ENCODE assay signal across 8 cellular contexts in genomic region chr1:64505232-64505943, GRCh38. TPM values are rescaled to one million over a fixed set of nuclear protein-coding genes. Genes with fewer than 3 reads are reported as not detected.
DNase-seq lines count a peak whose midpoint lies in the region; ATAC-seq and TF ChIP-seq lines count a peak whose summit lies in the region.

No MANE protein-coding gene starts in this region.

- peak overlapping the region; percentile 81 for H3K4me2 ChIP-seq in HCT116 (ENCODE audit: low read length)
- peak overlapping the region; percentile 73 for H3K4me2 ChIP-seq in mammary epithelial cell (ENCODE audit: insufficient read depth, low read depth, low read length)

- TF ChIP-seq RAD21 in HCT116 (IDR thresholded peaks at IDR 0.05; ENCODE audit: low read depth), result no peak

- peak overlapping the region; percentile 32; the same call in 1 of the 2 replicates for H3K9ac ChIP-seq in HCT116 (ENCODE audit: low read length)
- H3K9ac ChIP-seq in mammary epithelial cell (ENCODE audit: insufficient read depth, low read length), result no peak overlapping the region

- ATAC-seq in HCT116 (peak; percentile 77), left colon (peak; percentile 71), HG02852 (IDR thresholded peaks at IDR 0.05; ENCODE audit: unreplicated experiment) (no peak), HG02870 (IDR thresholded peaks at IDR 0.05; ENCODE audit: unreplicated experiment) (no peak)

- H3K27ac ChIP-seq in HCT116 (ENCODE audit: low read depth, low read length), result no peak overlapping the region
- no peak overlapping the region for H3K27ac ChIP-seq in mammary epithelial cell (ENCODE audit: insufficient read depth, low read depth, low read length)

- no peak overlapping the region for H2AFZ ChIP-seq in HCT116 (ENCODE audit: low read depth, low read length, poor library complexity, severe bottlenecking)
- H2AFZ ChIP-seq in mammary epithelial cell (ENCODE audit: low read depth, low read length), result peak overlapping the region; percentile 71

- H3K9me3 Mint-ChIP-seq in T-helper 2 cell treated with Interferon-gamma antibody and Interleukin-4, amounts not matched to agents 5 μg/mL and 100 μg/mL, for 36 hours, result no peaks in the 10 kb centered on the region

- no peaks in the 10 kb centered on the region for H3K27me3 ChIP-seq in HCT116 (ENCODE audit: insufficient read depth, low read length)
- H3K27me3 ChIP-seq in mammary epithelial cell (ENCODE audit: insufficient read depth, low read length), result no peaks in the 10 kb centered on the region

- WGBS in mammary epithelial cell (ENCODE audit: low coverage, missing lambda C conversion rate), result 0% methylated on average over 2 of the region's 51 CpGs

- TF ChIP-seq CTCF in HCT116 (IDR thresholded peaks at IDR 0.05 in 2 of 3, conservative IDR thresholded peaks at IDR 0.05 in 1 of 3; ENCODE audit: borderline replicate concordance in 1 of 3, insufficient read depth in 1 of 3, low read depth in 2 of 3, low read length in 2 of 3) (no peak), mammary epithelial cell (conservative IDR thresholded peaks at IDR 0.05 in 1 of 2, IDR thresholded peaks at IDR 0.05 in 1 of 2; ENCODE audit: extremely low read depth in 1 of 2, insufficient read depth in 1 of 2, low read depth in 1 of 2, low read length in 2 of 2) (no peak)

- no peaks in the 10 kb centered on the region for H3K9me3 ChIP-seq in HCT116 (ENCODE audit: control insufficient read depth in 1 of 2, insufficient read depth in 1 of 2, low read depth in 1 of 2, low read length in 2 of 2)
- H3K9me3 ChIP-seq in mammary epithelial cell (replicated peaks; ENCODE audit: insufficient read depth, low read length), result no peaks in the 10 kb centered on the region

- intact Hi-C loops in HCT116 (cut with micrococcal nuclease) (no loop called here), mammary epithelial cell (cut with micrococcal nuclease) (loop anchor here (5.0 kb wide), 1 partner anchor 33 kb away; the partner anchor contains the start of gene CACHD1), left colon (cut with DNase I, micrococcal nuclease) (no loop called here)

- peaks cover 15 to 16% of the 10 kb centered on the region in 2 experiments for H3K4me1 ChIP-seq in HCT116 (ENCODE audit: control insufficient read depth in 1 of 2, insufficient read depth in 2 of 2, low read length in 2 of 2)
- H3K4me1 ChIP-seq in mammary epithelial cell (ENCODE audit: insufficient read depth, low read length), result peaks cover 5% of the 10 kb centered on the region

- peak overlapping the region; percentile 89 for H3K4me3 Mint-ChIP-seq in T-helper 2 cell treated with Interferon-gamma antibody and Interleukin-4, amounts not matched to agents 5 μg/mL and 100 μg/mL, for 36 hours

- H3K4me3 ChIP-seq in HCT116 (replicated peaks in 1 of 2; ENCODE audit: low read depth in 1 of 2, low read length in 2 of 2) (peak overlapping the region; percentile 40 to 49), mammary epithelial cell (replicated peaks in 1 of 3; ENCODE audit: insufficient read depth in 1 of 3, low read depth in 2 of 3, low read length in 3 of 3) (peak overlapping the region in 2 of 3 experiments; percentile 33 to 44)

- H3K36me3 ChIP-seq in HCT116 (ENCODE audit: control insufficient read depth in 1 of 2, insufficient read depth in 2 of 2, low read length in 2 of 2) (no peaks in the 10 kb centered on the region), mammary epithelial cell (ENCODE audit: insufficient read depth, low read length) (no peaks in the 10 kb centered on the region)

- peaks cover 12% of the 10 kb centered on the region for H3K4me1 Mint-ChIP-seq in T-helper 2 cell treated with Interferon-gamma antibody and Interleukin-4, amounts not matched to agents 5 μg/mL and 100 μg/mL, for 36 hours (ENCODE audit: low read depth)

- no peaks in the 10 kb centered on the region for H3K79me2 ChIP-seq in HCT116 (ENCODE audit: insufficient read depth, low read length)
- no peaks in the 10 kb centered on the region for H3K79me2 ChIP-seq in mammary epithelial cell (ENCODE audit: insufficient read depth, low read length)

- in situ Hi-C loops in mammary epithelial cell (cut with MboI; ENCODE audit: low sequenced_read_pairs in 2 of 2), result no loop called here

- no peak for TF ChIP-seq POLR2A in HCT116 (IDR thresholded peaks at IDR 0.05; ENCODE audit: borderline replicate concordance, extremely low read depth, insufficient read depth, insufficient read length)

- H3K36me3 Mint-ChIP-seq in T-helper 2 cell treated with Interferon-gamma antibody and Interleukin-4, amounts not matched to agents 5 μg/mL and 100 μg/mL, for 36 hours (ENCODE audit: low read depth), result no peaks in the 10 kb centered on the region

- RAD21 ChIA-PET in HCT116 (lab: Charles Lee; ENCODE audit: low non-redundant PET in 1 of 2, low total read pairs in 2 of 2, uncharacterized antibody in 2 of 2, unreplicated experiment in 2 of 2), result interaction anchor here in 1 of 2 experiments (0.6 kb wide), 1 partner anchor 16 kb away, joined by 5 read pairs; no protein-coding TSS in a partner anchor

- CTCF ChIA-PET in HCT116 (lab: Charles Lee) (no interaction called here), mammary epithelial cell (lab: Charles Lee; ENCODE audit: low non-redundant PET) (no interaction called here)

- H3K9me2 ChIP-seq in HCT116 (ENCODE audit: insufficient read depth), result no peaks in the 10 kb centered on the region

- H4K20me1 ChIP-seq in HCT116 (ENCODE audit: insufficient read depth) (no peaks in the 10 kb centered on the region), mammary epithelial cell (ENCODE audit: insufficient read depth, low read length) (no peaks in the 10 kb centered on the region)

- POLR2A ChIA-PET in HCT116 (lab: Charles Lee), result no interaction called here

- peak overlapping the region; percentile 83 for H3K27ac Mint-ChIP-seq in T-helper 2 cell treated with Interferon-gamma antibody and Interleukin-4, amounts not matched to agents 5 μg/mL and 100 μg/mL, for 36 hours

- H3K27me3 Mint-ChIP-seq in T-helper 2 cell treated with Interferon-gamma antibody and Interleukin-4, amounts not matched to agents 5 μg/mL and 100 μg/mL, for 36 hours (ENCODE audit: low read depth), result peaks cover 42% of the 10 kb centered on the region

- BruUV-seq in HCT116 (replicated peaks; lab: Mats Ljungman, UMichigan), result no TSS peak
- no TSS peak for BruUV-seq in mammary epithelial cell (replicated peaks; lab: Mats Ljungman, UMichigan)

- DNase-seq in HCT116 (ENCODE audit: low read depth, low spot score) (no peak), mammary epithelial cell (no peak), left colon (peak; percentile 45 to 70), NCI-H2196 (lab: John Stamatoyannopoulos, UW; ENCODE audit: unreplicated experiment) (no peak)
- peak; percentile 8 for DNase-seq in T-helper 2 cell treated with Interferon-gamma antibody and Interleukin-4, amounts not matched to agents 5 μg/mL and 100 μg/mL, for 36 hours (ENCODE audit: low spot score)
- DNase-seq in stimulated activated CD4-positive, alpha-beta T cell treated with anti-CD3 and anti-CD28 coated beads, TNF-alpha, amount 100 ng/mL, for 1 hour (ENCODE audit: low read depth in 3 of 3, low spot score in 1 of 3), result peak in 2 of 3 donors; percentile 23 to 34

- dilution Hi-C loops in mammary epithelial cell (cut with HindIII; ENCODE audit: low sequenced_read_pairs), result no loop called here

TF ChIP-seq in HCT116, 20 proteins besides CTCF, POLR2A, EP300 and RAD21:
- TF ChIP-seq, protein P1, sequence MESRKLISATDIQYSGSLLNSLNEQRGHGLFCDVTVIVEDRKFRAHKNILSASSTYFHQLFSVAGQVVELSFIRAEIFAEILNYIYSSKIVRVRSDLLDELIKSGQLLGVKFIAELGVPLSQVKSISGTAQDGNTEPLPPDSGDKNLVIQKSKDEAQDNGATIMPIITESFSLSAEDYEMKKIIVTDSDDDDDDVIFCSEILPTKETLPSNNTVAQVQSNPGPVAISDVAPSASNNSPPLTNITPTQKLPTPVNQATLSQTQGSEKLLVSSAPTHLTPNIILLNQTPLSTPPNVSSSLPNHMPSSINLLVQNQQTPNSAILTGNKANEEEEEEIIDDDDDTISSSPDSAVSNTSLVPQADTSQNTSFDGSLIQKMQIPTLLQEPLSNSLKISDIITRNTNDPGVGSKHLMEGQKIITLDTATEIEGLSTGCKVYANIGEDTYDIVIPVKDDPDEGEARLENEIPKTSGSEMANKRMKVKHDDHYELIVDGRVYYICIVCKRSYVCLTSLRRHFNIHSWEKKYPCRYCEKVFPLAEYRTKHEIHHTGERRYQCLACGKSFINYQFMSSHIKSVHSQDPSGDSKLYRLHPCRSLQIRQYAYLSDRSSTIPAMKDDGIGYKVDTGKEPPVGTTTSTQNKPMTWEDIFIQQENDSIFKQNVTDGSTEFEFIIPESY (IDR thresholded peaks at IDR 0.05; ENCODE audit: extremely low read depth, insufficient replicate concordance, low read length), result no peak
- TF ChIP-seq TCF7L2 (IDR thresholded peaks at IDR 0.05; ENCODE audit: borderline replicate concordance, extremely low read depth, insufficient read depth, insufficient read length) (no peak), EZH2phosphoT487 (IDR thresholded peaks at IDR 0.05; ENCODE audit: borderline replicate concordance) (no peak), FOSL1 (IDR thresholded peaks at IDR 0.05; ENCODE audit: low read depth) (no peak), SRF (IDR thresholded peaks at IDR 0.05; ENCODE audit: low read depth) (no peak), SP1 (IDR thresholded peaks at IDR 0.05; ENCODE audit: low read depth) (no peak), CEBPB (IDR thresholded peaks at IDR 0.05; ENCODE audit: low read depth) (no peak), SIN3A (IDR thresholded peaks at IDR 0.05; ENCODE audit: low read depth) (no peak), EGR1 (IDR thresholded peaks at IDR 0.05; ENCODE audit: low read depth) (no peak), ELF1 (IDR thresholded peaks at IDR 0.05; ENCODE audit: borderline replicate concordance, low read depth) (no peak)

RNA-seq across cellular contexts. Expression of gene CACHD1, which starts 35.5 kb away (rescaled TPM):
- total RNA-seq in HCT116 (2021; ENCODE audit: unreplicated experiment) (8.4 TPM), mammary epithelial cell (10 to 100 TPM in 1 of 2 donors, 1 to 10 TPM in 1; 4.6 to 12.0 TPM), left colon (1 to 10 TPM; 1.4 to 2.6 TPM)
- 4.6 and 4.7 TPM in 2 replicates for polyA plus RNA-seq in HCT116 (2012)
- 1.7 TPM for polyA plus RNA-seq in mammary epithelial cell
- polyA minus RNA-seq in mammary epithelial cell, result 12.6 TPM

Comparison
In these comparisons a context has a peak if more than half of its experiments do, and no peak if none do; other contexts are left out.
1. ATAC-seq: peak in HCT116 (single experiment) and left colon (single experiment); none in HG02852 (single experiment) and HG02870 (single experiment).
2. DNase-seq: peak in T-helper 2 cell treated with Interferon-gamma antibody and Interleukin-4, amounts not matched to agents 5 μg/mL and 100 μg/mL, for 36 hours (single experiment), left colon (2 of 2) and stimulated activated CD4-positive, alpha-beta T cell treated with anti-CD3 and anti-CD28 coated beads, TNF-alpha, amount 100 ng/mL, for 1 hour (2 of 3); none in HCT116 (single experiment), mammary epithelial cell (single experiment) and NCI-H2196 (single experiment).